ENCODE assay signal across 2 cellular contexts in genomic region chr14:93987815-93988476, GRCh38.
TF ChIP-seq lines count a peak whose summit lies in the region.

No MANE protein-coding gene starts in this region.

TF ChIP-seq in IMR-90, 13 proteins besides CTCF, POLR2A, EP300 and RAD21:
- TF ChIP-seq USF2 (IDR thresholded peaks at IDR 0.05; ENCODE audit: low read depth, low read length) (no peak), FOS (IDR thresholded peaks at IDR 0.05; ENCODE audit: low read depth, low read length) (no peak), RFX5 (IDR thresholded peaks at IDR 0.05; ENCODE audit: low read depth, low read length) (no peak), MAZ (IDR thresholded peaks at IDR 0.05; ENCODE audit: borderline replicate concordance, low read depth, low read length) (no peak), ELK1 (IDR thresholded peaks at IDR 0.05; ENCODE audit: borderline replicate concordance, low read depth, low read length) (no peak), NFE2L2 (IDR thresholded peaks at IDR 0.05; ENCODE audit: low read depth, low read length) (no peak), SMC3 (IDR thresholded peaks at IDR 0.05; ENCODE audit: low read depth, low read length) (no peak), BHLHE40 (IDR thresholded peaks at IDR 0.05; ENCODE audit: low read depth, low read length) (no peak), RCOR1 (IDR thresholded peaks at IDR 0.05; ENCODE audit: insufficient replicate concordance, low read length) (no peak), MAFK (IDR thresholded peaks at IDR 0.05; ENCODE audit: low read depth, low read length) (no peak), MXI1 (IDR thresholded peaks at IDR 0.05; ENCODE audit: borderline replicate concordance, low read depth, low read length) (no peak), CEBPB (IDR thresholded peaks at IDR 0.05; ENCODE audit: low read depth, low read length) (no peak)

TF ChIP-seq in H1, 55 proteins besides CTCF, POLR2A, EP300 and RAD21:
- no peak for TF ChIP-seq PHF8 (conservative IDR thresholded peaks at IDR 0.05; ENCODE audit: low read depth, low read length)
- TF ChIP-seq JUN (IDR thresholded peaks at IDR 0.05; ENCODE audit: low read depth, low read length), result no peak
- no peak for TF ChIP-seq TBP (IDR thresholded peaks at IDR 0.05; ENCODE audit: low read depth, low read length)
- TF ChIP-seq USF2 (IDR thresholded peaks at IDR 0.05; ENCODE audit: low read length), result no peak
- TF ChIP-seq CHD2 (IDR thresholded peaks at IDR 0.05; ENCODE audit: low read length), result no peak
- no peak for TF ChIP-seq CHD7 (IDR thresholded peaks at IDR 0.05; ENCODE audit: insufficient replicate concordance, low read length)
- TF ChIP-seq RBBP5 (IDR thresholded peaks at IDR 0.05; ENCODE audit: borderline replicate concordance, low read depth, low read length), result no peak
- TF ChIP-seq HDAC2 (IDR thresholded peaks at IDR 0.05; ENCODE audit: borderline replicate concordance in 1 of 2, low read depth in 2 of 2, low read length in 2 of 2), result no peak
- TF ChIP-seq KDM4A (IDR thresholded peaks at IDR 0.05; ENCODE audit: low read depth, low read length, severe bottlenecking), result no peak
- no peak for TF ChIP-seq TEAD4 (IDR thresholded peaks at IDR 0.05; ENCODE audit: low read depth, low read length)
- no peak for TF ChIP-seq JUND (IDR thresholded peaks at IDR 0.05; ENCODE audit: low read length)
- no peak for TF ChIP-seq CBX5 (IDR thresholded peaks at IDR 0.05; ENCODE audit: low read depth, low read length)
- no peak for TF ChIP-seq SIN3A (conservative IDR thresholded peaks at IDR 0.05 in 1 of 2, IDR thresholded peaks at IDR 0.05 in 1 of 2; ENCODE audit: low read depth in 1 of 2, low read length in 2 of 2)
- no peak for TF ChIP-seq ATF2 (IDR thresholded peaks at IDR 0.05; ENCODE audit: low read length)
- no peak for TF ChIP-seq ASH2L (IDR thresholded peaks at IDR 0.05; ENCODE audit: low read length)
- TF ChIP-seq FOSL1 (IDR thresholded peaks at IDR 0.05; ENCODE audit: insufficient read depth, low read depth, low read length), result no peak
- TF ChIP-seq BACH1 (IDR thresholded peaks at IDR 0.05; ENCODE audit: low read length), result no peak
- no peak for TF ChIP-seq RNF2 (IDR thresholded peaks at IDR 0.05; ENCODE audit: borderline replicate concordance, low read depth, low read length, missing control alignments, poor library complexity, severe bottlenecking)
- TF ChIP-seq CEBPB (IDR thresholded peaks at IDR 0.05; ENCODE audit: low read depth, low read length), result no peak
